9 cellular contexts compared by ENCODE assay signal in genomic region chr6:109237082-109237985, GRCh38.
DNase-seq lines count a peak whose midpoint lies in the region; ATAC-seq and TF ChIP-seq lines count a peak whose summit lies in the region.
"Had no signal": no experiment of that assay in that cellular context is flagged by ENCODE, and none has a peak within 500 bp of the region (broad histone marks: within the 10 kb centered on the region; RNA-seq: fewer than 3 reads in every experiment).

No MANE protein-coding gene starts in this region.

- intact Hi-C loops in natural killer cell (cut with micrococcal nuclease) = loop anchor here (2.0 to 5.0 kb wide), 3 partner anchors 15 to 145 kb away; partner anchors contain the start of genes CD164 and CEP57L1

- no peaks in the 10 kb centered on the region for H3K27me3 Mint-ChIP-seq in natural killer cell (ENCODE audit: low read depth in 2 of 2)

- peaks cover 0 to 11% of the 10 kb centered on the region in 2 donors for H3K9me3 Mint-ChIP-seq in activated naive CD4-positive, alpha-beta T cell treated with anti-CD3 and anti-CD28 coated beads, Interleukin-2, amount 50 U/mL, for 72 hours
- peaks cover 0 to 8% of the 10 kb centered on the region in 2 donors for H3K9me3 Mint-ChIP-seq in natural killer cell

- ATAC-seq in activated naive CD4-positive, alpha-beta T cell treated with anti-CD3 and anti-CD28 coated beads, Interleukin-2, amount 50 U/mL, for 72 hours = peak; percentile 66 to 84
- ATAC-seq in natural killer cell (peak; percentile 87 to 91 (median 87)), HG03442 (IDR thresholded peaks at IDR 0.05; ENCODE audit: unreplicated experiment) (no peak), HG03108 (IDR thresholded peaks at IDR 0.05; ENCODE audit: unreplicated experiment) (no peak), GM21526 (IDR thresholded peaks at IDR 0.05; ENCODE audit: low FRiP score, unreplicated experiment) (no peak)

- H3K27ac Mint-ChIP-seq in activated naive CD4-positive, alpha-beta T cell treated with anti-CD3 and anti-CD28 coated beads, Interleukin-2, amount 50 U/mL, for 72 hours = peak overlapping the region in 1 of 2 donors; percentile 22
- peak overlapping the region; percentile 81 to 88 for H3K27ac Mint-ChIP-seq in natural killer cell

- H3K4me1 Mint-ChIP-seq in natural killer cell = peaks cover 36 to 38% of the 10 kb centered on the region in 2 donors

- H3K4me3 Mint-ChIP-seq in natural killer cell = peak overlapping the region; percentile 72

- H3K36me3 Mint-ChIP-seq in activated naive CD4-positive, alpha-beta T cell treated with anti-CD3 and anti-CD28 coated beads, Interleukin-2, amount 50 U/mL, for 72 hours = peaks cover 0 to 5% of the 10 kb centered on the region in 2 donors
- H3K36me3 Mint-ChIP-seq in natural killer cell = peaks cover 8% of the 10 kb centered on the region

- no peak for TF ChIP-seq CTCF in natural killer cell (IDR thresholded peaks at IDR 0.05)

- DNase-seq in GF-D8 (lab: John Stamatoyannopoulos, UW) = peak; percentile 61
- peak; percentile 63 to 75 for DNase-seq in Kasumi-1 (lab: John Stamatoyannopoulos, UW)
- DNase-seq in activated naive CD4-positive, alpha-beta T cell treated with anti-CD3 and anti-CD28 coated beads, Interleukin-2, amount 50 U/mL, for 72 hours (ENCODE audit: low spot score in 2 of 2) = no peak
- DNase-seq in natural killer cell = peak; percentile 25
- no peak for DNase-seq in NCI-H1436 treated with DMSO at 0.1 percent for 48 hours (lab: John Stamatoyannopoulos, UW)
- DNase-seq: activated CD4-positive, CD25-positive, alpha-beta regulatory T cell treated with anti-CD3 and anti-CD28 coated beads, Interleukin-2, amount 50 U/mL, for 72 hours had no signal

Comparison
In these comparisons a context has a peak if more than half of its experiments do, and no peak if none do; other contexts are left out.
1. DNase-seq: peak in GF-D8 (single experiment), Kasumi-1 (2 of 2) and natural killer cell (single experiment); none in activated naive CD4-positive, alpha-beta T cell treated with anti-CD3 and anti-CD28 coated beads, Interleukin-2, amount 50 U/mL, for 72 hours (0 of 2) and NCI-H1436 treated with DMSO at 0.1 percent for 48 hours (single experiment).
2. ATAC-seq: peak in activated naive CD4-positive, alpha-beta T cell treated with anti-CD3 and anti-CD28 coated beads, Interleukin-2, amount 50 U/mL, for 72 hours (2 of 2) and natural killer cell (3 of 3); none in HG03442 (single experiment), HG03108 (single experiment) and GM21526 (single experiment).